ENCODE assay signal across 2 cellular contexts in the genomic region with DNA sequence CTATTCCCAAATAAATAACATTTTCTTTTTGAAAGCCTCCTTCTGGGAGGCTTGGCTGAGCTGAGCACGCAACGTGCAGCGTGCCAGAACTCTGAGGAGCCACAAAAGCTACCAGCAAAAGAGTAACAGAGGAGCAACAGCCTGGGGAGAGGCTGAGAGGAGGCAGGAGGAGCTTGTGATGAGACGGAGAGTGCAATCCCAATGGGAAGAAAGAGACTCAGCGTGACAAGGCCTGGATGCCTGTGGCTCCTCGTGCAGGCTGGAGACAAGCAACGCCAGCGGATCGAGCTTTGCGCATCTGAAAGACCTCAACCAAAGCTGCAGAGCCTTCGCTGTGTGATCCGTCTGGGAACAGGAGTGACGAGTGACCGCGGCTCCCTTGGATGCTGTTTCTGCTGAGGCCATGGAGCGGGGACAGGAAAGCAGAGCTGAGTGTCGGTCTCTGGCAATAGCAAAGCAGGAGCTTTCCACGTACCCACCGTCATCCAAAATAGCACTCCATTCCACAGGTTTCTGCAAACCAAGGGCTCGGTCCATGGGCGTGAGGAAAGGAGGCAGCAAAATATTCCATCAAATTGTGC.
TF ChIP-seq lines count a peak whose summit lies in the region.

No MANE protein-coding gene starts in this region.

TF ChIP-seq in GM23338, 12 proteins besides CTCF, POLR2A, EP300 and RAD21:
- TF ChIP-seq, protein P1, sequence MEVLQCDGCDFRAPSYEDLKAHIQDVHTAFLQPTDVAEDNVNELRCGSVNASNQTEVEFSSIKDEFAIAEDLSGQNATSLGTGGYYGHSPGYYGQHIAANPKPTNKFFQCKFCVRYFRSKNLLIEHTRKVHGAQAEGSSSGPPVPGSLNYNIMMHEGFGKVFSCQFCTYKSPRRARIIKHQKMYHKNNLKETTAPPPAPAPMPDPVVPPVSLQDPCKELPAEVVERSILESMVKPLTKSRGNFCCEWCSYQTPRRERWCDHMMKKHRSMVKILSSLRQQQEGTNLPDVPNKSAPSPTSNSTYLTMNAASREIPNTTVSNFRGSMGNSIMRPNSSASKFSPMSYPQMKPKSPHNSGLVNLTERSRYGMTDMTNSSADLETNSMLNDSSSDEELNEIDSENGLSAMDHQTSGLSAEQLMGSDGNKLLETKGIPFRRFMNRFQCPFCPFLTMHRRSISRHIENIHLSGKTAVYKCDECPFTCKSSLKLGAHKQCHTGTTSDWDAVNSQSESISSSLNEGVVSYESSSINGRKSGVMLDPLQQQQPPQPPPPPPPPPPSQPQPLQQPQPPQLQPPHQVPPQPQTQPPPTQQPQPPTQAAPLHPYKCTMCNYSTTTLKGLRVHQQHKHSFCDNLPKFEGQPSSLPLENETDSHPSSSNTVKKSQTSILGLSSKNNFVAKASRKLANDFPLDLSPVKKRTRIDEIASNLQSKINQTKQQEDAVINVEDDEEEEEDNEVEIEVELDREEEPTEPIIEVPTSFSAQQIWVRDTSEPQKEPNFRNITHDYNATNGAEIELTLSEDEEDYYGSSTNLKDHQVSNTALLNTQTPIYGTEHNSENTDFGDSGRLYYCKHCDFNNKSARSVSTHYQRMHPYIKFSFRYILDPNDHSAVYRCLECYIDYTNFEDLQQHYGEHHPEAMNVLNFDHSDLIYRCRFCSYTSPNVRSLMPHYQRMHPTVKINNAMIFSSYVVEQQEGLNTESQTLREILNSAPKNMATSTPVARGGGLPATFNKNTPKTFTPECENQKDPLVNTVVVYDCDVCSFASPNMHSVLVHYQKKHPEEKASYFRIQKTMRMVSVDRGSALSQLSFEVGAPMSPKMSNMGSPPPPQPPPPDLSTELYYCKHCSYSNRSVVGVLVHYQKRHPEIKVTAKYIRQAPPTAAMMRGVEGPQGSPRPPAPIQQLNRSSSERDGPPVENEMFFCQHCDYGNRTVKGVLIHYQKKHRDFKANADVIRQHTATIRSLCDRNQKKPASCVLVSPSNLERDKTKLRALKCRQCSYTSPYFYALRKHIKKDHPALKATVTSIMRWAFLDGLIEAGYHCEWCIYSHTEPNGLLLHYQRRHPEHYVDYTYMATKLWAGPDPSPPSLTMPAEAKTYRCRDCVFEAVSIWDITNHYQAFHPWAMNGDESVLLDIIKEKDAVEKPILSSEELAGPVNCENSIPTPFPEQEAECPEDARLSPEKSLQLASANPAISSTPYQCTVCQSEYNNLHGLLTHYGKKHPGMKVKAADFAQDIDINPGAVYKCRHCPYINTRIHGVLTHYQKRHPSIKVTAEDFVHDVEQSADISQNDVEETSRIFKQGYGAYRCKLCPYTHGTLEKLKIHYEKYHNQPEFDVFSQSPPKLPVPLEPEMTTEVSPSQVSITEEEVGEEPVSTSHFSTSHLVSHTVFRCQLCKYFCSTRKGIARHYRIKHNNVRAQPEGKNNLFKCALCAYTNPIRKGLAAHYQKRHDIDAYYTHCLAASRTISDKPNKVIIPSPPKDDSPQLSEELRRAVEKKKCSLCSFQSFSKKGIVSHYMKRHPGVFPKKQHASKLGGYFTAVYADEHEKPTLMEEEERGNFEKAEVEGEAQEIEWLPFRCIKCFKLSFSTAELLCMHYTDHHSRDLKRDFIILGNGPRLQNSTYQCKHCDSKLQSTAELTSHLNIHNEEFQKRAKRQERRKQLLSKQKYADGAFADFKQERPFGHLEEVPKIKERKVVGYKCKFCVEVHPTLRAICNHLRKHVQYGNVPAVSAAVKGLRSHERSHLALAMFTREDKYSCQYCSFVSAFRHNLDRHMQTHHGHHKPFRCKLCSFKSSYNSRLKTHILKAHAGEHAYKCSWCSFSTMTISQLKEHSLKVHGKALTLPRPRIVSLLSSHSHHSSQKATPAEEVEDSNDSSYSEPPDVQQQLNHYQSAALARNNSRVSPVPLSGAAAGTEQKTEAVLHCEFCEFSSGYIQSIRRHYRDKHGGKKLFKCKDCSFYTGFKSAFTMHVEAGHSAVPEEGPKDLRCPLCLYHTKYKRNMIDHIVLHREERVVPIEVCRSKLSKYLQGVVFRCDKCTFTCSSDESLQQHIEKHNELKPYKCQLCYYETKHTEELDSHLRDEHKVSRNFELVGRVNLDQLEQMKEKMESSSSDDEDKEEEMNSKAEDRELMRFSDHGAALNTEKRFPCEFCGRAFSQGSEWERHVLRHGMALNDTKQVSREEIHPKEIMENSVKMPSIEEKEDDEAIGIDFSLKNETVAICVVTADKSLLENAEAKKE (CRISPR knock-in tag; IDR thresholded peaks at IDR 0.05), result peak; percentile 43; the same call in 1 of the 2 replicates
- TF ChIP-seq NANOG (IDR thresholded peaks at IDR 0.05; ENCODE audit: borderline replicate concordance), result no peak
TF ChIP-seq in GM23338: peak in this region for 1.

TF ChIP-seq in H1, 55 proteins besides CTCF, POLR2A, EP300 and RAD21:
- TF ChIP-seq, protein P2, sequence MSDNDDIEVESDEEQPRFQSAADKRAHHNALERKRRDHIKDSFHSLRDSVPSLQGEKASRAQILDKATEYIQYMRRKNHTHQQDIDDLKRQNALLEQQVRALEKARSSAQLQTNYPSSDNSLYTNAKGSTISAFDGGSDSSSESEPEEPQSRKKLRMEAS (IDR thresholded peaks at IDR 0.05), result 0 out of 2 replicates have a peak, but pooled peaks have one; percentile 19
- no peak for TF ChIP-seq CEBPB (IDR thresholded peaks at IDR 0.05; ENCODE audit: low read depth, low read length)
